Comparison of ENCODE assay signal across 8 cellular contexts in the genomic region with DNA sequence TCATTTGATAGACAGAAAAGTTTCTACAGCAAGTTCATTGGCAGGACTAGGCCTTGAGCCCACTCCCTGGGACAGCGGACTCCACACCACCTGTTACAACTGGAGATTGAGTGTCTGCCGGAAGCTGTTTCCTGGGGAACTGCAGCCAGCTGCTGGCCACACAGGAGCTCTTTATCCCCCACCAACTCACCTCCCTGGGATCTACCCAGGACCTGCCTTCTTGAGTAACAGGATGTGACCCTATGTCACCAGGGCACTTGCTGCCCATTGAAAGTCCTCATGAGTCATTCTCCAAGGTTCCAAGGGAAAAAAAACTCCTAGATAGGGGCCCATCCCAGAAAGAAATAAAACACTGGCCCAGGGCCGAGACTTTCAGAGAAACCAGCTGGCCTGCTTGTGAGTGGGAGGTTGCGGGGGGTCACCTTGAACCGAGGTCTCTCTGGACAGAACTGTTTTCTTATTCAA. TPM values are rescaled to one million over a fixed set of nuclear protein-coding genes. Genes with fewer than 3 reads are reported as not detected.
DNase-seq lines count a peak whose midpoint lies in the region; ATAC-seq lines count a peak whose summit lies in the region.

No MANE protein-coding gene starts in this region.

- H4K8ac ChIP-seq in neuronal stem cell (ENCODE audit: low read depth, low read length), result no peak overlapping the region

- ATAC-seq in GM21717 (IDR thresholded peaks at IDR 0.05; ENCODE audit: unreplicated experiment), result no peak
- no peak for ATAC-seq in activated CD8-positive, alpha-beta T cell treated with anti-CD3 and anti-CD28 coated beads, Interleukin-2, amount 10 ng/mL, durations not matched to agents 7 days and 5 days
- ATAC-seq in HG03432 (IDR thresholded peaks at IDR 0.05; ENCODE audit: unreplicated experiment), result no peak

- peak overlapping the region; percentile 39 to 79 for H3K27ac ChIP-seq in esophagus (ENCODE audit: low read depth in 2 of 2, low read length in 1 of 2)
- no peak overlapping the region for H3K27ac ChIP-seq in neuronal stem cell (replicated peaks; ENCODE audit: low read length)

- H3K27me3 ChIP-seq in esophagus (ENCODE audit: control insufficient read depth in 1 of 2, insufficient read depth in 2 of 2, low read length in 2 of 2), result no peaks in the 10 kb centered on the region
- no peaks in the 10 kb centered on the region for H3K27me3 ChIP-seq in neuronal stem cell (ENCODE audit: control insufficient read depth in 3 of 3, insufficient read depth in 3 of 3, low read depth in 1 of 3, low read length in 3 of 3)

- H3K14ac ChIP-seq in neuronal stem cell (ENCODE audit: low read length), result no peak overlapping the region

- H2BK15ac ChIP-seq in neuronal stem cell (ENCODE audit: low read length), result no peak overlapping the region

- no peak overlapping the region for H2BK12ac ChIP-seq in neuronal stem cell (ENCODE audit: low read length)

- no peak overlapping the region for H2BK120ac ChIP-seq in neuronal stem cell (ENCODE audit: low read depth, low read length)

- H3K9me3 ChIP-seq in esophagus (ENCODE audit: control insufficient read depth in 2 of 2, insufficient read depth in 1 of 2, low read depth in 1 of 2, low read length in 1 of 2) (no peaks in the 10 kb centered on the region), neuronal stem cell (replicated peaks in 1 of 2; ENCODE audit: control insufficient read depth in 2 of 2, insufficient read depth in 1 of 2, low read depth in 1 of 2, low read length in 2 of 2) (no peaks in the 10 kb centered on the region)

- peaks cover 30% of the 10 kb centered on the region for H3K4me1 Mint-ChIP-seq in activated CD8-positive, alpha-beta T cell treated with anti-CD3 and anti-CD28 coated beads, Interleukin-2, amount 10 ng/mL, durations not matched to agents 7 days and 5 days (ENCODE audit: low read depth)

- no peaks in the 10 kb centered on the region for H3K79me1 ChIP-seq in neuronal stem cell (ENCODE audit: low read depth, low read length)

- no peak overlapping the region for H3K23ac ChIP-seq in neuronal stem cell (ENCODE audit: low read depth, low read length, poor library complexity)

- no peak overlapping the region for H4K91ac ChIP-seq in neuronal stem cell (ENCODE audit: low read depth, low read length, poor library complexity)

- no peak overlapping the region for H3K9ac ChIP-seq in neuronal stem cell (ENCODE audit: low read depth, low read length, poor library complexity)

- CTCF ChIA-PET in activated CD8-positive, alpha-beta T cell treated with anti-CD3 and anti-CD28 coated beads, Interleukin-2, amount 10 ng/mL, durations not matched to agents 7 days and 5 days (lab: Charles Lee), result interaction anchor here (0.7 to 1.6 kb wide), 3 partner anchors 19 to 165 kb away, joined by 3 to 4 read pairs (median 4); no protein-coding TSS in a partner anchor

- H3K27me3 Mint-ChIP-seq in activated CD8-positive, alpha-beta T cell treated with anti-CD3 and anti-CD28 coated beads, Interleukin-2, amount 10 ng/mL, durations not matched to agents 7 days and 5 days (ENCODE audit: low read depth), result peaks cover 7% of the 10 kb centered on the region

- WGBS in esophagus, 2 donors, result 51 to 57% methylated on average over 5 of the region's 5 CpGs
- WGBS in neuronal stem cell (ENCODE audit: extremely low coverage in 2 of 2, insufficient read length in 2 of 2, insufficient replicate concordance in 1 of 2), 2 donors, result no CpG with 5 or more reads among the region's 5 CpGs

- POLR2A ChIA-PET in activated CD8-positive, alpha-beta T cell treated with anti-CD3 and anti-CD28 coated beads, Interleukin-2, amount 10 ng/mL, durations not matched to agents 7 days and 5 days (lab: Charles Lee), result interaction anchor here (1.9 kb wide), 1 partner anchor 38 kb away, joined by 6 read pairs; a partner anchor contains a TSS

- H3K4ac ChIP-seq in neuronal stem cell (ENCODE audit: low read length), result no peak overlapping the region

- no peak overlapping the region for H3K18ac ChIP-seq in neuronal stem cell (ENCODE audit: low read length)

- H3K4me1 ChIP-seq in esophagus (ENCODE audit: control insufficient read depth in 2 of 2, insufficient read depth in 2 of 2, low read length in 1 of 2), result peaks cover 0 to 4% of the 10 kb centered on the region in 2 donors
- peaks cover 14 to 23% of the 10 kb centered on the region in 2 donors for H3K4me1 ChIP-seq in neuronal stem cell (ENCODE audit: control insufficient read depth in 2 of 2, insufficient read depth in 1 of 2, low read depth in 1 of 2, low read length in 2 of 2)

- no peak overlapping the region for H3K27ac Mint-ChIP-seq in activated CD8-positive, alpha-beta T cell treated with anti-CD3 and anti-CD28 coated beads, Interleukin-2, amount 10 ng/mL, durations not matched to agents 7 days and 5 days

- H3K9me3 Mint-ChIP-seq in activated CD8-positive, alpha-beta T cell treated with anti-CD3 and anti-CD28 coated beads, Interleukin-2, amount 10 ng/mL, durations not matched to agents 7 days and 5 days (ENCODE audit: insufficient read depth), result no peaks in the 10 kb centered on the region

- H3K36me3 Mint-ChIP-seq in activated CD8-positive, alpha-beta T cell treated with anti-CD3 and anti-CD28 coated beads, Interleukin-2, amount 10 ng/mL, durations not matched to agents 7 days and 5 days (ENCODE audit: low read depth), result peaks cover 2% of the 10 kb centered on the region

- DNase-seq in DMS153 (lab: John Stamatoyannopoulos, UW) (peak; percentile 62), NCI-H69 (lab: John Stamatoyannopoulos, UW) (peak; percentile 56), neuronal stem cell (ENCODE audit: low spot score) (peak; percentile 32), midbrain (lab: John Stamatoyannopoulos, UW) (no peak)
- no peak for DNase-seq in activated CD8-positive, alpha-beta T cell treated with anti-CD3 and anti-CD28 coated beads, Interleukin-2, amount 10 ng/mL, durations not matched to agents 7 days and 5 days

- no peak overlapping the region for H2BK5ac ChIP-seq in neuronal stem cell (ENCODE audit: low read length)

- no peak overlapping the region for H2AFZ ChIP-seq in neuronal stem cell (ENCODE audit: low read length)

- no peak overlapping the region for H3K4me3 ChIP-seq in esophagus (ENCODE audit: low read depth in 1 of 2, low read length in 2 of 2)
- no peak overlapping the region for H3K4me3 ChIP-seq in neuronal stem cell (ENCODE audit: low read length in 2 of 2)

- H3K4me3 Mint-ChIP-seq in activated CD8-positive, alpha-beta T cell treated with anti-CD3 and anti-CD28 coated beads, Interleukin-2, amount 10 ng/mL, durations not matched to agents 7 days and 5 days, result no peak overlapping the region

- no peak overlapping the region for H3K4me2 ChIP-seq in neuronal stem cell (ENCODE audit: insufficient read depth, low read length, poor library complexity, severe bottlenecking)

- H2AK5ac ChIP-seq in neuronal stem cell (ENCODE audit: low read depth, low read length), result no peak overlapping the region

- no peaks in the 10 kb centered on the region for H3K36me3 ChIP-seq in esophagus (ENCODE audit: control insufficient read depth in 2 of 2, insufficient read depth in 2 of 2, low read length in 1 of 2)
- H3K36me3 ChIP-seq in neuronal stem cell (replicated peaks in 1 of 2; ENCODE audit: control insufficient read depth in 2 of 2, insufficient read depth in 2 of 2, low read length in 2 of 2), result no peaks in the 10 kb centered on the region

RNA-seq across cellular contexts. Expression of a gene that starts 37.4 kb away (rescaled TPM):
- 10 to 100 TPM; 11.5 to 16.6 TPM for polyA plus RNA-seq in esophagus
- 2.9 TPM for polyA plus RNA-seq in neuronal stem cell (2013, experiment 1 of 2)
- 2.7 TPM for polyA plus RNA-seq in neuronal stem cell (2013, experiment 2 of 2)
- 10 to 100 TPM; 19.4 to 20.5 TPM for total RNA-seq in activated CD8-positive, alpha-beta T cell treated with anti-CD3 and anti-CD28 coated beads, Interleukin-2, amount 10 ng/mL, durations not matched to agents 7 days and 5 days

Comparison
In these comparisons a context has a peak if more than half of its experiments do, and no peak if none do; other contexts are left out.
1. DNase-seq: peak in DMS153 (single experiment), NCI-H69 (single experiment) and neuronal stem cell (single experiment); none in midbrain (single experiment) and activated CD8-positive, alpha-beta T cell treated with anti-CD3 and anti-CD28 coated beads, Interleukin-2, amount 10 ng/mL, durations not matched to agents 7 days and 5 days (single experiment).